1 cellular context compared by ENCODE assay signal in genomic region chr15:77312523-77312922, GRCh38.
TF ChIP-seq lines count a peak whose summit lies in the region.

No MANE protein-coding gene starts in this region.

TF ChIP-seq in IMR-90, 13 proteins besides CTCF, POLR2A, EP300 and RAD21 (continued from another document):
- TF ChIP-seq USF2 (IDR thresholded peaks at IDR 0.05; ENCODE audit: low read depth, low read length) (no peak), RCOR1 (IDR thresholded peaks at IDR 0.05; ENCODE audit: insufficient replicate concordance, low read length) (no peak), RFX5 (IDR thresholded peaks at IDR 0.05; ENCODE audit: low read depth, low read length) (no peak), MXI1 (IDR thresholded peaks at IDR 0.05; ENCODE audit: borderline replicate concordance, low read depth, low read length) (no peak), ELK1 (IDR thresholded peaks at IDR 0.05; ENCODE audit: borderline replicate concordance, low read depth, low read length) (no peak), CHD1 (IDR thresholded peaks at IDR 0.05; ENCODE audit: low read depth, low read length) (no peak), SMC3 (IDR thresholded peaks at IDR 0.05; ENCODE audit: low read depth, low read length) (no peak), FOS (IDR thresholded peaks at IDR 0.05; ENCODE audit: low read depth, low read length) (no peak), BHLHE40 (IDR thresholded peaks at IDR 0.05; ENCODE audit: low read depth, low read length) (no peak), CEBPB (IDR thresholded peaks at IDR 0.05; ENCODE audit: low read depth, low read length) (no peak)
